ENCODE assay signal across 1 cellular context in genomic region chr19:4742717-4743646, GRCh38.
TF ChIP-seq lines count a peak whose summit lies in the region.

No MANE protein-coding gene starts in this region.

TF ChIP-seq in SK-N-SH treated with all-trans-retinoic acid at 6 μM for 48 hours, 23 proteins besides CTCF, POLR2A, EP300 and RAD21 (continued from another document):
- TF ChIP-seq CSRNP3 (CRISPR knock-in tag; IDR thresholded peaks at IDR 0.05) (no peak), RARB (CRISPR knock-in tag; IDR thresholded peaks at IDR 0.05) (no peak), POU6F1 (CRISPR knock-in tag; IDR thresholded peaks at IDR 0.05; ENCODE audit: borderline replicate concordance, low read depth) (no peak), PATZ1 (CRISPR knock-in tag; IDR thresholded peaks at IDR 0.05; ENCODE audit: borderline replicate concordance) (no peak)
